13 cellular contexts compared by ENCODE assay signal in the genomic region with DNA sequence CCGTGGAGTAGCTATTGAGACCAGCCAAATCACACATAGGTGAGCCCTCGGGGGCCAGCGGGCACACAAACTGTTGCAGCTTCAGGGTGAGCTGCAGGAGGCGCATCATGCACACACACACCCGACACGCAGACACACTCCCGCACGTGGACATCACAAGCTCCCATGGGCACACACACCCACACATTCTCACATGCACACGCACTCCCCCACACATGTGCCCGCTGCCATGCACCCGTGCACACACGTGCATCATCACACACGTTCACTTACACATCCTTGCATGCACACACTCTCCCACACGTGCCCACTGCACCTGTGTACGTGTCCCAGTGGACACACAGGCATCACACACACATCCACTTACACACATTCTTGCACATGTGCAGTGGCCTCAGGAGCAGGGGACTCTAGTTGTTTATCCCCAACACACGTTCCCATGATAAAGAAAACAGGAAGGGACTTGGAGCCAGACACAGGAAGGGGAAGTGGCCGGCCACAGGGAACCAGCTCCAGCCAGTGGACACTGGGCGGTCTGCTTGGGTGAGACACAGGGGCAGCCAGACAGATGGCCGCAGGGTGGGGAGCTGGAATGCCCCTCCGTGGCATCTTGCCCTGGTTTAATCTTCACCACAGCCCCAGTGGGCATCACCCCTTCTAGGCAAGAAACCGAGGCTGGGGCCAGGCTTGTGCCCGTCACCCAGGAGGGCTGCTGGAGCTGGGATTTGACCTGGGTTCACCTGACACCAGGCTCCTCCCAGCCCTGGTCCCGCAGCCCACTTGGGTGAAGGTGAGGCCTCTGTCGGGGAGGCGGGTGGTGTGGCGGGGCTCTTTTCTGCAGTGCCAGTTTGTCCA. TPM values are rescaled to one million over a fixed set of nuclear protein-coding genes. Genes with fewer than 3 reads are reported as not detected.
DNase-seq lines count a peak whose midpoint lies in the region; ATAC-seq, FAIRE-seq and TF ChIP-seq lines count a peak whose summit lies in the region.
"Had no signal": no experiment of that assay in that cellular context is flagged by ENCODE, and none has a peak within 500 bp of the region (broad histone marks: within the 10 kb centered on the region; RNA-seq: fewer than 3 reads in every experiment).

No MANE protein-coding gene starts in this region.

- FAIRE-seq in HTR-8/SVneo (lab: Jason Lieb, UNC) (peak; percentile 94), bronchial epithelial cell (lab: Jason Lieb, UNC) (peak; percentile 72)
- FAIRE-seq: islet of Langerhans had no signal

- intact Hi-C loops in posterior cingulate gyrus (cut with DNase I) = no loop called here
- intact Hi-C loops in CD4-positive, alpha-beta T cell (cut with DNase I, micrococcal nuclease) = no loop called here

- H3K9me3 Mint-ChIP-seq in CD4-positive, alpha-beta T cell = no peaks in the 10 kb centered on the region
- H3K9me3 Mint-ChIP-seq: activated T-helper 17 cell treated with anti-CD3 and anti-CD28 coated beads, Interleukin-2, amount 50 U/mL, for 72 hours had no signal

- H3K9me3 ChIP-seq in CD4-positive, alpha-beta T cell (ENCODE audit: control insufficient read depth, low read length) = no peaks in the 10 kb centered on the region

- peaks cover 10% of the 10 kb centered on the region for H3K27me3 ChIP-seq in bronchial epithelial cell (ENCODE audit: control insufficient read depth, insufficient read depth, low read length)
- H3K27me3 ChIP-seq in CD4-positive, alpha-beta T cell (ENCODE audit: control insufficient read depth, insufficient read depth, low read length) = peaks cover 49% of the 10 kb centered on the region

- no peaks in the 10 kb centered on the region for H3K36me3 ChIP-seq in bronchial epithelial cell (ENCODE audit: control insufficient read depth, insufficient read depth, low read length)

- no peak for TF ChIP-seq CTCF in bronchial epithelial cell (IDR thresholded peaks at IDR 0.05; ENCODE audit: insufficient read depth, low read length, severe bottlenecking)
- TF ChIP-seq CTCF in CD4-positive, alpha-beta T cell (IDR thresholded peaks at IDR 0.05) = no peak

- ATAC-seq in HG03025 (IDR thresholded peaks at IDR 0.05; ENCODE audit: low FRiP score, unreplicated experiment) = no peak
- ATAC-seq in HG03039 (IDR thresholded peaks at IDR 0.05; ENCODE audit: unreplicated experiment) = no peak
- no peak for ATAC-seq in CD4-positive, alpha-beta T cell (ENCODE audit: poor library complexity)
- ATAC-seq: activated T-helper 17 cell treated with anti-CD3 and anti-CD28 coated beads, Interleukin-2, amount 50 U/mL, for 72 hours had no signal

- no peak overlapping the region for H3K27ac ChIP-seq in CD4-positive, alpha-beta T cell (ENCODE audit: low read depth, low read length)
- H3K27ac ChIP-seq: parathyroid adenoma, VCaP had no signal

- H3K27me3 Mint-ChIP-seq in CD4-positive, alpha-beta T cell = peaks cover 49% of the 10 kb centered on the region

- H3K36me3 Mint-ChIP-seq in CD4-positive, alpha-beta T cell (ENCODE audit: low read depth) = no peaks in the 10 kb centered on the region

- POLR2A ChIA-PET in CD4-positive, alpha-beta T cell (lab: Charles Lee) = no interaction called here

- CTCF ChIA-PET in CD4-positive, alpha-beta T cell (lab: Charles Lee) = no interaction called here

- H3K27ac Mint-ChIP-seq in CD4-positive, alpha-beta T cell = no peak overlapping the region
- H3K27ac Mint-ChIP-seq: activated T-helper 17 cell treated with anti-CD3 and anti-CD28 coated beads, Interleukin-2, amount 50 U/mL, for 72 hours had no signal

- DNase-seq in HTR-8/SVneo (ENCODE audit: insufficient read length, low spot score) (no peak), bronchial epithelial cell (ENCODE audit: low read depth) (no peak), left kidney (ENCODE audit: low read depth, low spot score) (peak; percentile 52), posterior cingulate gyrus (peak in 9 of 10 donors; percentile 13 to 78 (median 33)), kidney glomerular epithelial cell (lab: John Stamatoyannopoulos, UW) (no peak)
- DNase-seq in CD4-positive, alpha-beta T cell = no peak
- DNase-seq: MV-4-11 had no signal

- no peaks in the 10 kb centered on the region for H3K4me1 Mint-ChIP-seq in CD4-positive, alpha-beta T cell (ENCODE audit: low read depth)
- H3K4me1 Mint-ChIP-seq: activated T-helper 17 cell treated with anti-CD3 and anti-CD28 coated beads, Interleukin-2, amount 50 U/mL, for 72 hours had no signal

- H3K4me3 Mint-ChIP-seq in CD4-positive, alpha-beta T cell = no peak overlapping the region
- H3K4me3 Mint-ChIP-seq: activated T-helper 17 cell treated with anti-CD3 and anti-CD28 coated beads, Interleukin-2, amount 50 U/mL, for 72 hours had no signal

- H3K4me3 ChIP-seq in bronchial epithelial cell (ENCODE audit: low read depth, low read length) = no peak overlapping the region

RNA-seq across cellular contexts. Expression of a gene that starts 49.7 kb away (rescaled TPM):
- 0.13 TPM in 1 of 2 replicates, not detected in the other for total RNA-seq in bronchial epithelial cell
- under 1 TPM; 0.11 to 0.22 TPM for total RNA-seq in CD4-positive, alpha-beta T cell

RNA-seq across cellular contexts. Expression of a gene that starts 59.4 kb away (rescaled TPM):
- total RNA-seq in bronchial epithelial cell = 1.8 and 6.0 TPM in 2 replicates
- total RNA-seq in CD4-positive, alpha-beta T cell = under 1 TPM in 1 of 2 experiments, not detected in 1; 0.59 TPM

Comparison
In these comparisons a context has a peak if more than half of its experiments do, and no peak if none do; other contexts are left out.
1. DNase-seq: peak in left kidney (single experiment) and posterior cingulate gyrus (9 of 10); none in HTR-8/SVneo (single experiment), bronchial epithelial cell (single experiment), kidney glomerular epithelial cell (single experiment) and CD4-positive, alpha-beta T cell (0 of 10).